Comparison of ENCODE assay signal across 25 cellular contexts in genomic region chr11:93025558-93026255, GRCh38. TPM values are rescaled to one million over a fixed set of nuclear protein-coding genes. Genes with fewer than 3 reads are reported as not detected.
DNase-seq lines count a peak whose midpoint lies in the region; ATAC-seq and TF ChIP-seq lines count a peak whose summit lies in the region.
"Had no signal": no experiment of that assay in that cellular context is flagged by ENCODE, and none has a peak within 500 bp of the region (broad histone marks: within the 10 kb centered on the region; RNA-seq: fewer than 3 reads in every experiment).

No MANE protein-coding gene starts in this region.

- no peaks in the 10 kb centered on the region for H3K36me3 Mint-ChIP-seq in HFFc6 (ENCODE audit: low read depth)
- H3K36me3 Mint-ChIP-seq: CD4-positive, alpha-beta memory T cell; T-cell had no signal

- no peaks in the 10 kb centered on the region; the same call in 1 of the 2 replicates for H3K27me3 Mint-ChIP-seq in HFFc6 (ENCODE audit: insufficient read depth)

- H3K4me1 ChIP-seq in foreskin keratinocyte, result peaks cover 8% of the 10 kb centered on the region

- no peak overlapping the region for H3K27ac ChIP-seq in foreskin keratinocyte
- H3K27ac ChIP-seq: KMS-11 had no signal

- peak overlapping the region; percentile 54; the same call in 1 of the 2 replicates for H3K27ac Mint-ChIP-seq in HFFc6
- H3K27ac Mint-ChIP-seq: CD4-positive, alpha-beta memory T cell; T-cell had no signal

- no peak for DNase-seq in HFFc6
- DNase-seq in RPMI7951 (ENCODE audit: low read depth), result peak; percentile 38
- DNase-seq in foreskin keratinocyte, result no peak
- peak; percentile 36 for DNase-seq in renal cortical epithelial cell (ENCODE audit: low read depth)
- DNase-seq in NCI-H2107 (lab: John Stamatoyannopoulos, UW), result no peak
- DNase-seq in ureter (ENCODE audit: low spot score), result no peak
- DNase-seq: C1 segment of cervical spinal cord; CD4-positive, alpha-beta memory T cell; COR-L47; EL; GF-D8; H7; NCI-H1092; NCI-H1436; NCI-H187 treated with DMSO at 0.1 percent for 48 hours; NCI-H446; NCI-H524 treated with DMSO at 0.1 percent for 48 hours; NCI-H774; Right ventricle myocardium superior; RPMI8226; T-cell had no signal

- no peaks in the 10 kb centered on the region for H3K9me3 Mint-ChIP-seq in HFFc6
- H3K9me3 Mint-ChIP-seq: T-cell had no signal

- H3K4me1 Mint-ChIP-seq in HFFc6 (ENCODE audit: low read depth), result peaks cover 78% of the 10 kb centered on the region
- H3K4me1 Mint-ChIP-seq: CD4-positive, alpha-beta memory T cell; T-cell had no signal

- H3K27me3 ChIP-seq in foreskin keratinocyte, result no peaks in the 10 kb centered on the region

- TF ChIP-seq CTCF in HFFc6 (IDR thresholded peaks at IDR 0.05) (no peak), foreskin keratinocyte (conservative IDR thresholded peaks at IDR 0.05) (no peak)

- H3K4me3 Mint-ChIP-seq in HFFc6, result peak overlapping the region; percentile 40; the same call in 1 of the 2 replicates
- H3K4me3 Mint-ChIP-seq: CD4-positive, alpha-beta memory T cell; T-cell had no signal

- ATAC-seq in foreskin keratinocyte, result peak; percentile 10
- ATAC-seq in HG03432 (IDR thresholded peaks at IDR 0.05; ENCODE audit: unreplicated experiment), result no peak
- ATAC-seq: T-cell had no signal

RNA-seq across cellular contexts. Expression of gene MTNR1B, which starts 56.3 kb away (rescaled TPM):
- total RNA-seq in HFFc6 (2021; fragmentation: NEBNext Ultra II Directional; extraction: Animal tissue kit (Norgen Biotek cat#: 25700)), result not detected
- total RNA-seq in RPMI7951 (2014; rRNA removed; shearing (Covaris generic)), result not detected in 2 replicates
- not detected in 2 replicates for total RNA-seq in foreskin keratinocyte
- polyA plus RNA-seq in foreskin keratinocyte, result not detected in 2 replicates
- not detected in 2 replicates for total RNA-seq in renal cortical epithelial cell
- not detected for total RNA-seq in ureter
- total RNA-seq: A673; CD4-positive, alpha-beta memory T cell; H7; Right ventricle myocardium superior; SK-MEL-5; T-cell had no signal
- polyA plus RNA-seq: CD4-positive, alpha-beta memory T cell had no signal

Comparison
In these comparisons a context has a peak if more than half of its experiments do, and no peak if none do; other contexts are left out.
1. DNase-seq: peak in RPMI7951 (single experiment) and renal cortical epithelial cell (single experiment); none in HFFc6 (single experiment), foreskin keratinocyte (0 of 2), NCI-H2107 (single experiment) and ureter (single experiment).